Comparison of ENCODE assay signal across 8 cellular contexts in the genomic region with DNA sequence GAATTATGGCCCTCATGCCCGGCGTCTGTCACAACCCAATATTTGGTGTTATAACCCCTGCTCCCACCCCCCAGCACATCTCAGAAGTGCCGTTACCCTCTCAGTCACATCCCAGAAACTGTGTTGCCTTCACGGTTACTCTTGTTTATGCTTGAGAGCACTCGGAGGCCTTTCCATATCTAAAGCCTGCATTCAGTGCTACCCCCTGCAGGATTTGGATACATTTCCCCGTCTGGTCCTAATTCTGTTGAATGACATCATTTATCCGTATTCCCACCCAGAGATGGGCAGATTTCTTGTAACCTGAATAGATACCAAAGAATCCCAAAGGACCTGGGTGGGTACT. TPM values are rescaled to one million over a fixed set of nuclear protein-coding genes. Genes with fewer than 3 reads are reported as not detected.
DNase-seq lines count a peak whose midpoint lies in the region; ATAC-seq and TF ChIP-seq lines count a peak whose summit lies in the region.

No MANE protein-coding gene starts in this region.

- H3K9me3 ChIP-seq in esophagus (ENCODE audit: control insufficient read depth in 2 of 2, insufficient read depth in 1 of 2, low read depth in 1 of 2, low read length in 1 of 2) (no peaks in the 10 kb centered on the region), neuron (ENCODE audit: low read length) (no peaks in the 10 kb centered on the region)

- in situ Hi-C loops in SK-MEL-5 (cut with HindIII; ENCODE audit: low pct_unique_long_range_greater_than_20kb, low sequenced_read_pairs): no loop called here

- H3K4me3 ChIP-seq in GM12875 (ENCODE audit: low read depth, low read length) (peak overlapping the region; percentile 47), esophagus (ENCODE audit: low read depth in 1 of 2, low read length in 2 of 2) (peak overlapping the region; percentile 16 to 39), neuron (ENCODE audit: low read length) (peak overlapping the region; percentile 58)

- DNase-seq in SK-MEL-5 (ENCODE audit: low read depth, low spot score): peak; percentile 67
- DNase-seq in T1000 (lab: John Stamatoyannopoulos, UW): no peak
- DNase-seq in germinal center (ENCODE audit: low spot score): no peak

- peak overlapping the region; percentile 63 for H2AFZ ChIP-seq in neuron (ENCODE audit: low read depth, low read length)

- peak; percentile 14; the same call in 1 of the 2 replicates for TF ChIP-seq CTCF in 22Rv1 (IDR thresholded peaks at IDR 0.05)
- TF ChIP-seq CTCF in GM12875 (IDR thresholded peaks at IDR 0.05; ENCODE audit: borderline replicate concordance, insufficient read depth, low read depth, low read length): no peak

- H3K27ac ChIP-seq in 22Rv1 (peak overlapping the region; percentile 89), esophagus (ENCODE audit: low read depth in 2 of 2, low read length in 1 of 2) (peak overlapping the region; percentile 89 to 94)

- H3K4me1 ChIP-seq in esophagus (ENCODE audit: control insufficient read depth in 2 of 2, insufficient read depth in 2 of 2, low read length in 1 of 2): no peaks in the 10 kb centered on the region
- H3K4me1 ChIP-seq in neuron (ENCODE audit: insufficient read depth, low read length): peaks cover 8% of the 10 kb centered on the region

- 6 to 7% methylated on average over 7 of the region's 7 CpGs for WGBS in esophagus, 2 donors

- ATAC-seq in HG02852 (IDR thresholded peaks at IDR 0.05; ENCODE audit: unreplicated experiment): no peak

- H3K27me3 ChIP-seq in esophagus (ENCODE audit: control insufficient read depth in 1 of 2, insufficient read depth in 2 of 2, low read length in 2 of 2) (no peaks in the 10 kb centered on the region), neuron (ENCODE audit: insufficient read depth, low read length) (no peaks in the 10 kb centered on the region)

- no peaks in the 10 kb centered on the region for H3K36me3 ChIP-seq in esophagus (ENCODE audit: control insufficient read depth in 2 of 2, insufficient read depth in 2 of 2, low read length in 1 of 2)
- H3K36me3 ChIP-seq in neuron (ENCODE audit: insufficient read depth, low read length): no peaks in the 10 kb centered on the region

RNA-seq across cellular contexts. Expression of gene FOS, which starts 19.1 kb away (rescaled TPM):
- 67.4 and 78.3 TPM in 2 replicates for total RNA-seq in SK-MEL-5 (2014; rRNA removed; shearing (Covaris generic))
- polyA plus RNA-seq in SK-MEL-5 (2015; cell fraction: cytosol; rRNA removed): 84.4 and 102 TPM in 2 replicates
- 334 TPM in 2 replicates for polyA plus RNA-seq in SK-MEL-5 (2015; cell fraction: nucleus; rRNA removed)
- 100 to 1,000 TPM in 1 of 2 donors, 10 to 100 TPM in 1; 99.5 to 102 TPM for polyA plus RNA-seq in esophagus
